ENCODE assay signal across 19 cellular contexts in the genomic region with DNA sequence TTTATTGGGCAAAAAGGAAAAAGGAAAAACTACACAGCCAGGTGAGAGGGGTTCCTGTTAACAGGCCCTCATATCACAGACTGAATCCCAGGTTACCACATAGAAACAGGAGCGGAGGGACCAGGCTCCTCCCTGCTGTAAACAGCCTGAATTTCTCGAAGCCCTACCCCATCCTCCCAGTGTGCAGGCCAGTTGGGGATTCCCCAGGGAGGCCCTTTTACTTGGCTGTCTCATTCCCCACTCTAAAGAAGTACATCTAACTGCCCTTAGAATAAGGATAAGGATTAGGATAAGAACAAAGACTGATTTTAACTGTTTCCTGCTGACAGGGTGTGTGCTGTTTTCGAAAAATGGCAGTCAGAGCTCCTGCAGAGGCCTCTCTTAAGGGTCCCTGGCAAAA.
DNase-seq lines count a peak whose midpoint lies in the region; ATAC-seq, FAIRE-seq and TF ChIP-seq lines count a peak whose summit lies in the region.
"Had no signal": no experiment of that assay in that cellular context is flagged by ENCODE, and none has a peak within 500 bp of the region (broad histone marks: within the 10 kb centered on the region; RNA-seq: fewer than 3 reads in every experiment).

No MANE protein-coding gene starts in this region.

- H3K27me3 ChIP-seq in mammary epithelial cell (ENCODE audit: insufficient read depth, low read length), result no peaks in the 10 kb centered on the region
- no peaks in the 10 kb centered on the region for H3K27me3 ChIP-seq in H1 (replicated peaks in 1 of 4; ENCODE audit: control insufficient read depth in 3 of 4, extremely low read depth in 1 of 4, insufficient read depth in 3 of 4, low read length in 3 of 4)
- no peaks in the 10 kb centered on the region for H3K27me3 ChIP-seq in neuronal stem cell (ENCODE audit: control insufficient read depth in 3 of 3, insufficient read depth in 3 of 3, low read depth in 1 of 3, low read length in 3 of 3)
- H3K27me3 ChIP-seq: BLaER1 had no signal

- H3K9me3 ChIP-seq in mammary epithelial cell (replicated peaks; ENCODE audit: insufficient read depth, low read length), result peaks cover 3% of the 10 kb centered on the region
- H3K9me3 ChIP-seq in H1 (ENCODE audit: insufficient read depth in 2 of 2, low read depth in 1 of 2, low read length in 1 of 2), result peaks cover 10 to 14% of the 10 kb centered on the region in 2 experiments
- peaks cover 0 to 5% of the 10 kb centered on the region in 2 donors for H3K9me3 ChIP-seq in neuronal stem cell (replicated peaks in 1 of 2; ENCODE audit: control insufficient read depth in 2 of 2, insufficient read depth in 1 of 2, low read depth in 1 of 2, low read length in 2 of 2)
- H3K9me3 ChIP-seq: A549, BLaER1 had no signal

- no peak overlapping the region for H3K27ac ChIP-seq in mammary epithelial cell (ENCODE audit: insufficient read depth, low read depth, low read length)
- H3K27ac ChIP-seq in H1 (ENCODE audit: low read depth, low read length), result no peak overlapping the region
- H3K27ac ChIP-seq in neuronal stem cell (replicated peaks; ENCODE audit: low read length), result peak overlapping the region; percentile 25
- H3K27ac ChIP-seq: 22Rv1, A549, BLaER1, GM23248 had no signal

- FAIRE-seq in H1 (lab: Jason Lieb, UNC), result no peak
- FAIRE-seq: A549, GM19239 had no signal

- H3K4ac ChIP-seq in H1 (replicated peaks; ENCODE audit: insufficient read length, low read depth, low read length), result no peak overlapping the region
- H3K4ac ChIP-seq in neuronal stem cell (ENCODE audit: low read length), result no peak overlapping the region

- H4K8ac ChIP-seq in H1 (ENCODE audit: extremely low read depth, insufficient read depth, low read length) (no peak overlapping the region), neuronal stem cell (ENCODE audit: low read depth, low read length) (no peak overlapping the region)

- H3K4me3 Mint-ChIP-seq in MCF 10A (ENCODE audit: unreplicated experiment), result no peak overlapping the region
- H3K4me3 Mint-ChIP-seq: CD14-positive monocyte; CD4-positive, alpha-beta memory T cell; H9 had no signal

- H2BK5ac ChIP-seq in H1 (ENCODE audit: low read depth, low read length) (no peak overlapping the region), neuronal stem cell (ENCODE audit: low read length) (no peak overlapping the region)

- ATAC-seq in HG02588 (IDR thresholded peaks at IDR 0.05; ENCODE audit: unreplicated experiment), result no peak
- ATAC-seq: A549 had no signal

- POLR2A ChIA-PET in MCF 10A (lab: Yijun Ruan, JAX) (no interaction called here), H1 (lab: Charles Lee; ENCODE audit: partially characterized antibody) (no interaction called here)

- H3K9ac ChIP-seq in mammary epithelial cell (ENCODE audit: insufficient read depth, low read length) (no peak overlapping the region), H1 (replicated peaks in 1 of 4; ENCODE audit: extremely low read depth in 1 of 4, low read depth in 3 of 4, low read length in 3 of 4) (no peak overlapping the region), neuronal stem cell (ENCODE audit: low read depth, low read length, poor library complexity) (no peak overlapping the region)
- H3K9ac ChIP-seq: BLaER1, GM23248 had no signal

- H3K4me1 Mint-ChIP-seq in MCF 10A (ENCODE audit: insufficient read depth, unreplicated experiment), result no peaks in the 10 kb centered on the region
- H3K4me1 Mint-ChIP-seq: CD14-positive monocyte; CD4-positive, alpha-beta memory T cell had no signal

- no peak overlapping the region for H4K5ac ChIP-seq in H1 (ENCODE audit: insufficient read length, low read depth, low read length)

- intact Hi-C loops in MCF 10A (cut with micrococcal nuclease), result no loop called here
- intact Hi-C loops in mammary epithelial cell (cut with micrococcal nuclease), result no loop called here

- no peaks in the 10 kb centered on the region for H3K79me1 ChIP-seq in H1 (ENCODE audit: low read depth, low read length)
- H3K79me1 ChIP-seq in neuronal stem cell (ENCODE audit: low read depth, low read length), result no peaks in the 10 kb centered on the region

- WGBS in mammary epithelial cell (ENCODE audit: low coverage, missing lambda C conversion rate), result 48% methylated on average over 3 of the region's 3 CpGs
- WGBS in H1 (ENCODE audit: extremely low coverage in 1 of 2, insufficient coverage in 1 of 2, insufficient read length in 1 of 2, insufficient replicate concordance in 2 of 2, low coverage in 1 of 2, low lambda C conversion rate in 2 of 2, missing lambda C conversion rate in 1 of 2), 2 experiments, result 76% methylated on average over 3 of the region's 3 CpGs; no CpG with 5 or more reads in 1 of the 2 experiments
- WGBS in neuronal stem cell (ENCODE audit: extremely low coverage in 2 of 2, insufficient read length in 2 of 2, insufficient replicate concordance in 1 of 2), 2 donors, result no CpG with 5 or more reads among the region's 3 CpGs

- no peaks in the 10 kb centered on the region for H3K27me3 Mint-ChIP-seq in MCF 10A (ENCODE audit: insufficient read depth, unreplicated experiment)
- H3K27me3 Mint-ChIP-seq: CD4-positive, alpha-beta memory T cell had no signal

- H3K14ac ChIP-seq in H1 (ENCODE audit: insufficient read length) (no peak overlapping the region), neuronal stem cell (ENCODE audit: low read length) (no peak overlapping the region)

- dilution Hi-C loops in mammary epithelial cell (cut with HindIII; ENCODE audit: low sequenced_read_pairs), result no loop called here

- H2BK15ac ChIP-seq in H1 (ENCODE audit: low read length) (no peak overlapping the region), neuronal stem cell (ENCODE audit: low read length) (no peak overlapping the region)

- CTCF ChIA-PET in MCF 10A (lab: Yijun Ruan, JAX), result no interaction called here
- CTCF ChIA-PET in mammary epithelial cell (lab: Charles Lee; ENCODE audit: low non-redundant PET), result no interaction called here
- CTCF ChIA-PET in H1 (lab: Charles Lee; ENCODE audit: partially characterized antibody), result no interaction called here

- H2AK5ac ChIP-seq in H1 (ENCODE audit: low read depth, low read length) (no peak overlapping the region), neuronal stem cell (ENCODE audit: low read depth, low read length) (no peak overlapping the region)

- H3K23me2 ChIP-seq in H1 (ENCODE audit: low read depth, low read length), result no peaks in the 10 kb centered on the region

- no peak for TF ChIP-seq CTCF in MCF 10A (IDR thresholded peaks at IDR 0.05; ENCODE audit: unreplicated experiment)
- TF ChIP-seq CTCF in mammary epithelial cell (conservative IDR thresholded peaks at IDR 0.05 in 1 of 2, IDR thresholded peaks at IDR 0.05 in 1 of 2; ENCODE audit: extremely low read depth in 1 of 2, insufficient read depth in 1 of 2, low read depth in 1 of 2, low read length in 2 of 2), result no peak
- no peak for TF ChIP-seq CTCF in H1 (IDR thresholded peaks at IDR 0.05; ENCODE audit: control extremely low read depth in 1 of 3, insufficient read depth in 1 of 3, low read depth in 1 of 3, low read length in 3 of 3)

- H4K20me1 ChIP-seq in mammary epithelial cell (ENCODE audit: insufficient read depth, low read length) (no peaks in the 10 kb centered on the region), H1 (replicated peaks in 1 of 2; ENCODE audit: control insufficient read depth in 1 of 2, insufficient read depth in 2 of 2, low read length in 2 of 2) (no peaks in the 10 kb centered on the region)
- H4K20me1 ChIP-seq: BLaER1 had no signal

- TF ChIP-seq RAD21 in H1 (IDR thresholded peaks at IDR 0.05 in 1 of 2, conservative IDR thresholded peaks at IDR 0.05 in 1 of 2; ENCODE audit: low read depth in 2 of 2, low read length in 2 of 2), result no peak

- in situ Hi-C loops in mammary epithelial cell (cut with MboI; ENCODE audit: low sequenced_read_pairs in 2 of 2), result no loop called here

- H2BK120ac ChIP-seq in H1 (replicated peaks; ENCODE audit: low read depth, low read length), result no peak overlapping the region
- H2BK120ac ChIP-seq in neuronal stem cell (ENCODE audit: low read depth, low read length), result no peak overlapping the region

- H2AFZ ChIP-seq in mammary epithelial cell (ENCODE audit: low read depth, low read length) (no peak overlapping the region), H1 (ENCODE audit: low read length) (0 out of 2 replicates have a peak overlapping the region, but pooled peaks have one; percentile 44), neuronal stem cell (ENCODE audit: low read length) (peak overlapping the region; percentile 73)
- H2AFZ ChIP-seq: GM23248 had no signal

- H3K18ac ChIP-seq in H1 (ENCODE audit: extremely low read depth, low read length), result no peak overlapping the region
- no peak overlapping the region for H3K18ac ChIP-seq in neuronal stem cell (ENCODE audit: low read length)

- H4K91ac ChIP-seq in H1 (replicated peaks; ENCODE audit: insufficient read length, low read length) (no peak overlapping the region), neuronal stem cell (ENCODE audit: low read depth, low read length, poor library complexity) (no peak overlapping the region)

- H3K23ac ChIP-seq in H1 (ENCODE audit: insufficient read length), result no peak overlapping the region
- H3K23ac ChIP-seq in neuronal stem cell (ENCODE audit: low read depth, low read length, poor library complexity), result no peak overlapping the region

- H3K27ac Mint-ChIP-seq in MCF 10A (ENCODE audit: low read depth, unreplicated experiment), result peak overlapping the region; percentile 46
- H3K27ac Mint-ChIP-seq: CD14-positive monocyte; CD4-positive, alpha-beta memory T cell had no signal

- no peaks in the 10 kb centered on the region for H3K79me2 ChIP-seq in mammary epithelial cell (ENCODE audit: insufficient read depth, low read length)
- no peaks in the 10 kb centered on the region for H3K79me2 ChIP-seq in H1 (ENCODE audit: control insufficient read depth in 1 of 2, insufficient read depth in 2 of 2, low read length in 2 of 2)

- H3K36me3 ChIP-seq in mammary epithelial cell (ENCODE audit: insufficient read depth, low read length), result no peaks in the 10 kb centered on the region
- no peaks in the 10 kb centered on the region; a peak in 2 of 8 replicates for H3K36me3 ChIP-seq in H1 (ENCODE audit: control insufficient read depth in 2 of 4, insufficient read depth in 4 of 4, low read length in 3 of 4)
- H3K36me3 ChIP-seq in neuronal stem cell (replicated peaks in 1 of 2; ENCODE audit: control insufficient read depth in 2 of 2, insufficient read depth in 2 of 2, low read length in 2 of 2), result no peaks in the 10 kb centered on the region
- H3K36me3 ChIP-seq: BLaER1 had no signal

- no peak for TF ChIP-seq POLR2A in H1 (IDR thresholded peaks at IDR 0.05; ENCODE audit: control extremely low read depth in 1 of 2, low read depth in 2 of 2, low read length in 2 of 2)

- BruUV-seq in MCF 10A (replicated peaks; lab: Mats Ljungman, UMichigan) (no TSS peak), mammary epithelial cell (replicated peaks; lab: Mats Ljungman, UMichigan) (no TSS peak)

- H3K4me1 ChIP-seq in mammary epithelial cell (ENCODE audit: insufficient read depth, low read length), result no peaks in the 10 kb centered on the region
- no peaks in the 10 kb centered on the region for H3K4me1 ChIP-seq in H1 (replicated peaks in 1 of 4; ENCODE audit: control insufficient read depth in 3 of 4, insufficient read depth in 4 of 4, low read length in 3 of 4)
- H3K4me1 ChIP-seq in neuronal stem cell (ENCODE audit: control insufficient read depth in 2 of 2, insufficient read depth in 1 of 2, low read depth in 1 of 2, low read length in 2 of 2), result no peaks in the 10 kb centered on the region
- H3K4me1 ChIP-seq: A549, BLaER1 had no signal

- no peak for TF ChIP-seq EP300 in H1 (IDR thresholded peaks at IDR 0.05; ENCODE audit: borderline replicate concordance in 1 of 2, low read depth in 2 of 2, low read length in 2 of 2)

- no peak overlapping the region for H3K4me2 ChIP-seq in mammary epithelial cell (ENCODE audit: insufficient read depth, low read depth, low read length)
- H3K4me2 ChIP-seq in H1 (ENCODE audit: insufficient read depth in 1 of 2, low read depth in 2 of 2, low read length in 2 of 2), result no peak overlapping the region
- H3K4me2 ChIP-seq in neuronal stem cell (ENCODE audit: insufficient read depth, low read length, poor library complexity, severe bottlenecking), result no peak overlapping the region
- H3K4me2 ChIP-seq: A549, BLaER1 had no signal

- no peak overlapping the region for H3K56ac ChIP-seq in H1 (replicated peaks; ENCODE audit: insufficient read length, low read depth, low read length)

- H2BK12ac ChIP-seq in H1 (ENCODE audit: low read depth, low read length) (no peak overlapping the region), neuronal stem cell (ENCODE audit: low read length) (no peak overlapping the region)

- H3K36me3 Mint-ChIP-seq in MCF 10A (ENCODE audit: insufficient read depth, unreplicated experiment), result no peaks in the 10 kb centered on the region
- H3K36me3 Mint-ChIP-seq: CD14-positive monocyte; CD4-positive, alpha-beta memory T cell had no signal

- no peak overlapping the region for H2BK20ac ChIP-seq in H1 (ENCODE audit: low read length)

- no peak for DNase-seq in MCF 10A (ENCODE audit: unreplicated experiment)
- DNase-seq in mammary epithelial cell, result no peak
- DNase-seq in NCI-H69 (lab: John Stamatoyannopoulos, UW), result peak; percentile 5
- DNase-seq in H1 (ENCODE audit: low read depth in 1 of 2, low spot score in 2 of 2), result no peak
- no peak for DNase-seq in neuronal stem cell (ENCODE audit: low spot score)
- no peak for DNase-seq in NCI-H226
- no peak for DNase-seq in stimulated activated CD4-positive, alpha-beta T cell treated with anti-CD3 and anti-CD28 coated beads, Interleukin-4, amount 100 ng/mL, for 24 hours
- DNase-seq: Calu3; CD4-positive, alpha-beta memory T cell; DMS79 treated with DMSO at 0.1 percent for 48 hours; GF-D8; GM23248; H9 had no signal

- H3K9me3 Mint-ChIP-seq in MCF 10A (ENCODE audit: unreplicated experiment), result peaks cover 11% of the 10 kb centered on the region

- H3K4me3 ChIP-seq in mammary epithelial cell (replicated peaks in 1 of 3; ENCODE audit: insufficient read depth in 1 of 3, low read depth in 2 of 3, low read length in 3 of 3), result no peak overlapping the region
- no peak overlapping the region for H3K4me3 ChIP-seq in H1 (ENCODE audit: extremely low read depth in 1 of 4, insufficient read depth in 2 of 4, low read depth in 3 of 4, low read length in 4 of 4)
- H3K4me3 ChIP-seq in neuronal stem cell (ENCODE audit: low read length in 2 of 2), result no peak overlapping the region
- H3K4me3 ChIP-seq: A549, BLaER1, GM23248 had no signal
